10 cellular contexts compared by ENCODE assay signal in the genomic region with DNA sequence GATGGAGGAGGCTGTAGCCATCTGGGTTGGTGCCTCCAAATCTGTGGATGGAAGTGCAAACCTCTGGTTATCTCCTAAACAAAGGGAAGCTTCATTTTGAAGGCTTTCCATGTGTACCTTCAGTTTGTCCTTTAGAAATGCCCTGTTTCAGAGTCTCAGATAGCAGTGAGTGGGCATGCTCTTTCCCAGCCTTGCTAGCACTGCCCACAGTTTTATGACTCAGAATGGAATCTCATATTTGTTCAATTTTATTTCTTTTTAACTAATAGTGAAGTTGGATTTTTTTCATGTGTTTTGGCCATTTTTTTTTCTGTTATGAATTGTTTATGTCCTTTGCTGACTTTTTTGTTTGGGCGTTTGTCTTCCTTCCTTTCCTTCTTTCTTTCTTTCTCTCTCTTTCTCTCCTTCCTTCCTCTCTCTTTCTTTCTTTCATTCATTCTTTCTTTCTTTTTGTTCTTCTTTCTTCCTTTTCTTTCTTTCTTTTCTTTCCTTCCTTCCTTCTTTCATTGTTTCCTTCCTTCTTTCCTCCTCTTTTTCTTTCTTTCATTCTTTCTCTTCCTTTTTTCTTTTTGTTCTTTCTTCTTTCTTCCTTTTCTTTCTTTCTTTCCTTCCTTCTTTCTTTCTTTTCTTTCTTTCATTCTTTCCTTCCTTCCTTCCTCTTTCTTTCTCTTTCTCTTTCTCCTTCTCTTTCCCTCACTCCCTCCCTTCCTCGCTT. TPM values are rescaled to one million over a fixed set of nuclear protein-coding genes. Genes with fewer than 3 reads are reported as not detected.
DNase-seq lines count a peak whose midpoint lies in the region; ATAC-seq and TF ChIP-seq lines count a peak whose summit lies in the region.
"Had no signal": no experiment of that assay in that cellular context is flagged by ENCODE, and none has a peak within 500 bp of the region (broad histone marks: within the 10 kb centered on the region; RNA-seq: fewer than 3 reads in every experiment).

No MANE protein-coding gene starts in this region.

- no peaks in the 10 kb centered on the region for H3K9me3 Mint-ChIP-seq in activated CD4-positive, alpha-beta memory T cell treated with anti-CD3 and anti-CD28 coated beads, Interleukin-2, amount 10 ng/mL, durations not matched to agents 7 days and 5 days
- no peaks in the 10 kb centered on the region for H3K9me3 Mint-ChIP-seq in mesothelial cell of epicardium

- no peaks in the 10 kb centered on the region for H3K79me2 ChIP-seq in DND-41 (ENCODE audit: insufficient read depth, low read length)
- H3K79me2 ChIP-seq in HCT116 (ENCODE audit: insufficient read depth, low read length): no peaks in the 10 kb centered on the region

- peaks cover 6% of the 10 kb centered on the region for H3K27me3 Mint-ChIP-seq in activated CD4-positive, alpha-beta memory T cell treated with anti-CD3 and anti-CD28 coated beads, Interleukin-2, amount 10 ng/mL, durations not matched to agents 7 days and 5 days
- no peaks in the 10 kb centered on the region for H3K27me3 Mint-ChIP-seq in mesothelial cell of epicardium (ENCODE audit: low read depth)

- H3K27me3 ChIP-seq in DND-41 (ENCODE audit: insufficient read depth, low read length, poor library complexity): no peaks in the 10 kb centered on the region
- no peaks in the 10 kb centered on the region for H3K27me3 ChIP-seq in HCT116 (ENCODE audit: insufficient read depth, low read length)
- H3K27me3 ChIP-seq in gastrocnemius medialis: no peaks in the 10 kb centered on the region
- no peaks in the 10 kb centered on the region for H3K27me3 ChIP-seq in esophagus squamous epithelium

- H3K4me3 ChIP-seq in DND-41 (ENCODE audit: low read depth in 1 of 2, low read length in 2 of 2) (peak overlapping the region in 1 of 2 experiments; percentile 39; a peak in 2 of 4 replicates), HCT116 (replicated peaks in 1 of 2; ENCODE audit: low read depth in 1 of 2, low read length in 2 of 2) (no peak overlapping the region), gastrocnemius medialis (no peak overlapping the region), esophagus squamous epithelium (no peak overlapping the region)

- no peak for DNase-seq in DND-41
- DNase-seq in HCT116 (ENCODE audit: low read depth, low spot score): no peak
- no peak for DNase-seq in activated CD4-positive, alpha-beta memory T cell treated with anti-CD3 and anti-CD28 coated beads, Interleukin-2, amount 10 ng/mL, durations not matched to agents 7 days and 5 days
- DNase-seq in mesothelial cell of epicardium (ENCODE audit: low spot score in 2 of 2, unreplicated experiment in 2 of 2): no peak
- no peak for DNase-seq in activated CD4-positive, CD25-positive, alpha-beta regulatory T cell (lab: John Stamatoyannopoulos, UW)
- DNase-seq in DMS153 (lab: John Stamatoyannopoulos, UW): no peak
- DNase-seq in gastrocnemius medialis: no peak
- DNase-seq in esophagus squamous epithelium (lab: John Stamatoyannopoulos, UW): no peak
- DNase-seq: NCI-H2171 had no signal

- H3K4me1 ChIP-seq in DND-41 (ENCODE audit: insufficient read depth, low read length) (peaks cover 54% of the 10 kb centered on the region), HCT116 (ENCODE audit: control insufficient read depth in 1 of 2, insufficient read depth in 2 of 2, low read length in 2 of 2) (peaks cover 79 to 97% of the 10 kb centered on the region in 2 experiments), gastrocnemius medialis (peaks cover 7 to 9% of the 10 kb centered on the region in 2 donors), esophagus squamous epithelium (peaks cover 21 to 50% (median 21%) of the 10 kb centered on the region in 3 donors)

- no peak for ATAC-seq in DND-41 (ENCODE audit: insufficient read depth, low read depth)
- ATAC-seq in HCT116: no peak
- ATAC-seq in gastrocnemius medialis: no peak

- no peaks in the 10 kb centered on the region for H3K9me2 ChIP-seq in HCT116 (ENCODE audit: insufficient read depth)

- CTCF ChIA-PET in HCT116 (lab: Charles Lee): no interaction called here
- CTCF ChIA-PET in activated CD4-positive, alpha-beta memory T cell treated with anti-CD3 and anti-CD28 coated beads, Interleukin-2, amount 10 ng/mL, durations not matched to agents 7 days and 5 days (lab: Charles Lee): interaction anchor here (1.2 to 2.2 kb wide), 4 partner anchors 9 to 26 kb away, joined by 4 to 9 read pairs (median 6); a partner anchor contains a TSS

- H3K36me3 Mint-ChIP-seq in activated CD4-positive, alpha-beta memory T cell treated with anti-CD3 and anti-CD28 coated beads, Interleukin-2, amount 10 ng/mL, durations not matched to agents 7 days and 5 days (ENCODE audit: low read depth): no peaks in the 10 kb centered on the region
- H3K36me3 Mint-ChIP-seq in mesothelial cell of epicardium: no peaks in the 10 kb centered on the region

- POLR2A ChIA-PET in HCT116 (lab: Charles Lee): no interaction called here
- POLR2A ChIA-PET in activated CD4-positive, alpha-beta memory T cell treated with anti-CD3 and anti-CD28 coated beads, Interleukin-2, amount 10 ng/mL, durations not matched to agents 7 days and 5 days (lab: Charles Lee): interaction anchor here (1.2 to 1.9 kb wide), 6 partner anchors 9 to 116 kb away, joined by 3 to 12 read pairs (median 6); a partner anchor contains a TSS

- WGBS in esophagus squamous epithelium, 2 donors: 64 to 93% methylated on average over 2 of the region's 2 CpGs

- peak overlapping the region; percentile 75 for H3K27ac Mint-ChIP-seq in activated CD4-positive, alpha-beta memory T cell treated with anti-CD3 and anti-CD28 coated beads, Interleukin-2, amount 10 ng/mL, durations not matched to agents 7 days and 5 days
- H3K27ac Mint-ChIP-seq in mesothelial cell of epicardium: peak overlapping the region; percentile 12

- H3K4me2 ChIP-seq in DND-41 (ENCODE audit: insufficient read depth, low read length) (peak overlapping the region; percentile 57), HCT116 (ENCODE audit: low read length) (peak overlapping the region; percentile 66)

- no peak for TF ChIP-seq POLR2A in HCT116 (IDR thresholded peaks at IDR 0.05; ENCODE audit: borderline replicate concordance, extremely low read depth, insufficient read depth, insufficient read length)
- TF ChIP-seq POLR2A in gastrocnemius medialis (IDR thresholded peaks at IDR 0.05): no peak
- TF ChIP-seq POLR2A in esophagus squamous epithelium (IDR thresholded peaks at IDR 0.05): no peak

- TF ChIP-seq RAD21 in HCT116 (IDR thresholded peaks at IDR 0.05; ENCODE audit: low read depth): no peak

- H2AFZ ChIP-seq in DND-41 (ENCODE audit: low read depth, low read length) (no peak overlapping the region), HCT116 (ENCODE audit: low read depth, low read length, poor library complexity, severe bottlenecking) (no peak overlapping the region)

- BruUV-seq in HCT116 (replicated peaks; lab: Mats Ljungman, UMichigan): no TSS peak

- H3K36me3 ChIP-seq in DND-41 (ENCODE audit: insufficient read depth, low read length): no peaks in the 10 kb centered on the region
- no peaks in the 10 kb centered on the region for H3K36me3 ChIP-seq in HCT116 (ENCODE audit: control insufficient read depth in 1 of 2, insufficient read depth in 2 of 2, low read length in 2 of 2)
- H3K36me3 ChIP-seq in gastrocnemius medialis: no peaks in the 10 kb centered on the region
- H3K36me3 ChIP-seq in esophagus squamous epithelium: no peaks in the 10 kb centered on the region

- H3K9ac ChIP-seq in DND-41 (ENCODE audit: low read depth, low read length): peak overlapping the region; percentile 42; the same call in 1 of the 2 replicates
- H3K9ac ChIP-seq in HCT116 (ENCODE audit: low read length): peak overlapping the region; percentile 52

- RAD21 ChIA-PET in HCT116 (lab: Charles Lee; ENCODE audit: low non-redundant PET in 1 of 2, low total read pairs in 2 of 2, uncharacterized antibody in 2 of 2, unreplicated experiment in 2 of 2): no interaction called here

- H3K9me3 ChIP-seq in DND-41 (ENCODE audit: insufficient read depth, low read length, severe bottlenecking) (no peaks in the 10 kb centered on the region), HCT116 (ENCODE audit: control insufficient read depth in 1 of 2, insufficient read depth in 1 of 2, low read depth in 1 of 2, low read length in 2 of 2) (no peaks in the 10 kb centered on the region), gastrocnemius medialis (no peaks in the 10 kb centered on the region), esophagus squamous epithelium (no peaks in the 10 kb centered on the region)

- intact Hi-C loops in HCT116 (cut with micrococcal nuclease): no loop called here
- intact Hi-C loops in gastrocnemius medialis (cut with DNase I; ENCODE audit: low total_unique reads): no loop called here
- intact Hi-C loops in esophagus squamous epithelium (cut with DNase I): no loop called here

- peak overlapping the region; percentile 23 for H3K4me3 Mint-ChIP-seq in activated CD4-positive, alpha-beta memory T cell treated with anti-CD3 and anti-CD28 coated beads, Interleukin-2, amount 10 ng/mL, durations not matched to agents 7 days and 5 days
- H3K4me3 Mint-ChIP-seq in mesothelial cell of epicardium: no peak overlapping the region

- TF ChIP-seq CTCF in DND-41 (IDR thresholded peaks at IDR 0.05; ENCODE audit: borderline replicate concordance, extremely low read depth, low read length, poor library complexity, severe bottlenecking): no peak
- no peak for TF ChIP-seq CTCF in HCT116 (IDR thresholded peaks at IDR 0.05 in 2 of 3, conservative IDR thresholded peaks at IDR 0.05 in 1 of 3; ENCODE audit: borderline replicate concordance in 1 of 3, insufficient read depth in 1 of 3, low read depth in 2 of 3, low read length in 2 of 3)
- TF ChIP-seq CTCF in mesothelial cell of epicardium (IDR thresholded peaks at IDR 0.05; ENCODE audit: unreplicated experiment): no peak
- TF ChIP-seq CTCF in gastrocnemius medialis (IDR thresholded peaks at IDR 0.05 in 4 of 5, conservative IDR thresholded peaks at IDR 0.05 in 1 of 5): no peak
- no peak for TF ChIP-seq CTCF in esophagus squamous epithelium (IDR thresholded peaks at IDR 0.05)

- in situ Hi-C loops in gastrocnemius medialis (cut with MboI; ENCODE audit: low sequenced_read_pairs in 4 of 4): no loop called here

- H4K20me1 ChIP-seq in DND-41 (ENCODE audit: insufficient read depth, low read length) (no peaks in the 10 kb centered on the region), HCT116 (ENCODE audit: insufficient read depth) (no peaks in the 10 kb centered on the region)

- H3K27ac ChIP-seq in DND-41 (ENCODE audit: low read length) (peak overlapping the region; percentile 96), HCT116 (ENCODE audit: low read depth, low read length) (peak overlapping the region; percentile 90), gastrocnemius medialis (no peak overlapping the region), esophagus squamous epithelium (peak overlapping the region in 1 of 4 donors; percentile 16)

- peaks cover 49% of the 10 kb centered on the region for H3K4me1 Mint-ChIP-seq in activated CD4-positive, alpha-beta memory T cell treated with anti-CD3 and anti-CD28 coated beads, Interleukin-2, amount 10 ng/mL, durations not matched to agents 7 days and 5 days
- H3K4me1 Mint-ChIP-seq in mesothelial cell of epicardium: peaks cover 28% of the 10 kb centered on the region

RNA-seq across cellular contexts. Expression of a gene that starts 25.6 kb away (rescaled TPM):
- total RNA-seq in HCT116 (2021; ENCODE audit: unreplicated experiment) (6.4 TPM), mesothelial cell of epicardium (0.13 to 0.20 TPM in 2 of 3 replicates, not detected in the other), gastrocnemius medialis (1 to 10 TPM in 1 of 4 donors, under 1 TPM in 2, not detected in 1; 0.18 to 2.1 (median 0.31) TPM), esophagus squamous epithelium (1 to 10 TPM in 3 of 4 donors, under 1 TPM in 1; 0.26 to 7.3 (median 6.5) TPM)
- 10.7 and 11.9 TPM in 2 replicates for polyA plus RNA-seq in HCT116 (2012)
- 100 to 1,000 TPM; 136 to 141 TPM for total RNA-seq in activated CD4-positive, alpha-beta memory T cell treated with anti-CD3 and anti-CD28 coated beads, Interleukin-2, amount 10 ng/mL, durations not matched to agents 7 days and 5 days
- total RNA-seq: endothelial cell of umbilical vein had no signal
- polyA plus RNA-seq: endothelial cell of umbilical vein had no signal

Comparison
In these comparisons a context has a peak if more than half of its experiments do, and no peak if none do; other contexts are left out.
1. H3K27ac ChIP-seq: peak in DND-41 (single experiment) and HCT116 (single experiment); none in gastrocnemius medialis (0 of 4).
2. RNA of a gene that starts 25.6 kb away (total RNA-seq): 136 to 141 TPM in activated CD4-positive, alpha-beta memory T cell treated with anti-CD3 and anti-CD28 coated beads, Interleukin-2, amount 10 ng/mL, durations not matched to agents 7 days and 5 days; 0.26 to 7.3 TPM in esophagus squamous epithelium, 6.4 TPM in HCT116 (single experiment), 0.18 to 2.1 TPM in gastrocnemius medialis and 0.13 to 0.20 TPM in mesothelial cell of epicardium; every median in the first group is over 10 times any median in the second.